Comparison of ENCODE assay signal across 8 cellular contexts in the genomic region with DNA sequence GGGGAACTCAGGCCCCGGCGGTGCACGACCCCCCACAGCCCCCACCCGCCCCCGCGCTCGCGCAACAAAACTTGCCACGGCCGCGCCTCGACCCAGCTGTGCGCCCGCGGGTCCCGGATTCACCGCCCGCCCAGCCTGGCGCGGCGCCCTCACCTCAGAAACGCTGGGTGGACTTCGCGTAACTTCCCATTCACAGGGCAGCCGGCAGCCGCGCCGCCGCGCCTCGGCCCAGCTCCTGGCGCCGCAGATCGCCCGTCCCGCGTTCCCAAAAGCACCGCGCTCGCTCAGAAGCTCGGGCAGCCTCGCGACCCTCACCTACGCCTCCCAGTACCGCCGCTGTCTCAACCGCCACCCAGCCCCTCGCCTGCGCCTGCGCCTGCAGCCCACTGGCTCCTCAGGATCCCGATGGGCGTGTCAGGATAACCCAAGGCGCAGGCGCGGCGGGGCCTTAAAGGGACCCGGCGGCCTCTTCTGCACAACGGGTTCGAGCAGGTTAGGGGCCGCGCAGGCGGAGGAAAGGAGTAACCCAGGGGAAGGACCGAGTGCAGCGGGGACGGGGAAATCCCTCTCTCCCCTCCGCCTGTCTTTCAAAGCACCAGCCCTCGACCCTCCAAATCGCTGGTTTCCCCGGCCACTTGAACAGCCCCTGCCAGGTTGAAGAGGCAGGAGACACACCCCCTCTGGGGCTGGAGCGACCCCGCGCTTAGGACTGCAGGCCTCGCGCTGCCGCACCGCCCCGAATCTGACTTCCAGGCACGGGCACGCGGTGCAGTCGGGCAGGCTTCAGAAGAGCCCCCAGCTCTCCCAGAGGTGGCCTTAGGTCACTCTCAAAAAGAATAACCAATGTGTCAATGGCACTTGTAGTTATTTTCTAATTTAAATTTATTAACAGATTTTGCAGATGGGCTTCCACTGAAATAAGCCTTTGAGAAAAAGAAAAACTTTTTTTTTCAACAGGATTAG. TPM values are rescaled to one million over a fixed set of nuclear protein-coding genes. Genes with fewer than 3 reads are reported as not detected.
DNase-seq lines count a peak whose midpoint lies in the region; ATAC-seq and TF ChIP-seq lines count a peak whose summit lies in the region.

A gene (minus strand): TSS at position 380 of the 963 bp plus-strand sequence.

- H3K27ac ChIP-seq in PC-3 (ENCODE audit: low read length) (peak within 1 kb of the TSS; percentile 39), esophagus muscularis mucosa (replicated peaks in 1 of 4) (peak within 1 kb of the TSS; percentile 55 to 84 (median 82))

- peaks cover 49% of the 10 kb centered on the region for H3K79me2 ChIP-seq in PC-3 (ENCODE audit: low read length)

- POLR2A ChIA-PET in PC-3 (lab: Charles Lee; ENCODE audit: unreplicated experiment), result no interaction called here

- no peaks in the 10 kb centered on the region for H3K9me3 ChIP-seq in PC-3 (ENCODE audit: low read length)
- H3K9me3 ChIP-seq in esophagus muscularis mucosa, result no peaks in the 10 kb centered on the region
- no peaks in the 10 kb centered on the region for H3K9me3 ChIP-seq in mucosa of stomach (ENCODE audit: control insufficient read depth, low read length)

- H3K27me3 Mint-ChIP-seq in activated T-cell treated with anti-CD3 and anti-CD28 coated beads, Interleukin-2, amount 50 U/mL, for 4 hours (ENCODE audit: low read depth), result no peaks in the 10 kb centered on the region

- H3K4me1 Mint-ChIP-seq in activated T-cell treated with anti-CD3 and anti-CD28 coated beads, Interleukin-2, amount 50 U/mL, for 4 hours (ENCODE audit: low read depth), result no peaks in the 10 kb centered on the region

- H3K4me3 ChIP-seq in Jurkat, Clone E6-1 (ENCODE audit: low read length), result peak within 1 kb of the TSS; percentile 71
- H3K4me3 ChIP-seq in PC-3 (ENCODE audit: low read length) (peak within 1 kb of the TSS; percentile 80), esophagus muscularis mucosa (peak within 1 kb of the TSS; percentile 57 to 62 (median 60)), mucosa of stomach (ENCODE audit: low read length) (peak within 1 kb of the TSS; percentile 75)

- H3F3A ChIP-seq in PC-3 (ENCODE audit: low read length, unreplicated experiment), result no peaks in the 10 kb centered on the region

- H3K36me3 Mint-ChIP-seq in activated T-cell treated with anti-CD3 and anti-CD28 coated beads, Interleukin-2, amount 50 U/mL, for 4 hours (ENCODE audit: insufficient read depth), result no peaks in the 10 kb centered on the region

- TSS peak; percentile 7 for BruUV-seq in PC-3 (replicated peaks; lab: Mats Ljungman, UMichigan)

- WGBS in esophagus muscularis mucosa, result under 1% methylated on average over 82 of the region's 82 CpGs

- DNase-seq in DMS114 treated with DMSO at 0.1 percent for 48 hours (lab: John Stamatoyannopoulos, UW; ENCODE audit: unreplicated experiment), result peak; percentile 97
- DNase-seq in Jurkat, Clone E6-1 (ENCODE audit: low read depth, low spot score), result peak; percentile 98
- DNase-seq in PC-3, result peak; percentile 100
- peak; percentile 91 for DNase-seq in activated T-cell treated with anti-CD3 and anti-CD28 coated beads, Interleukin-2, amount 50 U/mL, for 4 hours
- peak; percentile 100 for DNase-seq in esophagus muscularis mucosa (ENCODE audit: extremely low spot score)
- peak; percentile 84 to 87 for DNase-seq in stimulated activated CD8-positive, alpha-beta memory T cell treated with anti-CD3 and anti-CD28 coated beads, Interleukin-4, amount 100 ng/mL, for 4 hours (ENCODE audit: low read depth in 2 of 2, low spot score in 1 of 2)

- H3K4me2 ChIP-seq in PC-3 (ENCODE audit: low read length), result peak within 1 kb of the TSS; percentile 79

- TF ChIP-seq CTCF in PC-3 (conservative IDR thresholded peaks at IDR 0.05; ENCODE audit: low read depth, low read length), result no peak
- TF ChIP-seq CTCF in esophagus muscularis mucosa (IDR thresholded peaks at IDR 0.05), result peak in 2 of 3 experiments; percentile 24 to 55

- H4K20me1 ChIP-seq in PC-3 (ENCODE audit: low read length), result no peaks in the 10 kb centered on the region

- TF ChIP-seq EP300 in esophagus muscularis mucosa (IDR thresholded peaks at IDR 0.05), result no peak

- intact Hi-C loops in PC-3 (cut with micrococcal nuclease) (no loop called here), esophagus muscularis mucosa (cut with DNase I) (no loop called here)

- H3K9me2 ChIP-seq in PC-3 (replicated peaks; ENCODE audit: low read length), result no peaks in the 10 kb centered on the region

- no peak within 1 kb of the TSS for H3K4me3 Mint-ChIP-seq in activated T-cell treated with anti-CD3 and anti-CD28 coated beads, Interleukin-2, amount 50 U/mL, for 4 hours

- peaks cover 3% of the 10 kb centered on the region; the same call in 1 of the 2 replicates for H3K36me3 ChIP-seq in PC-3 (ENCODE audit: low read depth, low read length)
- peaks cover 2 to 14% (median 9%) of the 10 kb centered on the region in 4 donors for H3K36me3 ChIP-seq in esophagus muscularis mucosa
- no peaks in the 10 kb centered on the region for H3K36me3 ChIP-seq in mucosa of stomach (ENCODE audit: control insufficient read depth, insufficient read depth, low read length)

- TF ChIP-seq POLR2A in esophagus muscularis mucosa (IDR thresholded peaks at IDR 0.05; ENCODE audit: low read depth), result peak; percentile 49

- H3K27me3 ChIP-seq in PC-3 (ENCODE audit: low read length) (no peaks in the 10 kb centered on the region), esophagus muscularis mucosa (no peaks in the 10 kb centered on the region), mucosa of stomach (ENCODE audit: control insufficient read depth, insufficient read depth, low read length) (peaks cover 7% of the 10 kb centered on the region)

- ATAC-seq in GM21723 (IDR thresholded peaks at IDR 0.05; ENCODE audit: unreplicated experiment) (peak; percentile 91), PC-3 (peak; percentile 92)
- ATAC-seq in activated T-cell treated with anti-CD3 and anti-CD28 coated beads, Interleukin-2, amount 50 U/mL, for 4 hours, result peak; percentile 98 to 99

- peaks cover 34% of the 10 kb centered on the region for H3K4me1 ChIP-seq in PC-3 (ENCODE audit: insufficient read depth, low read length)
- H3K4me1 ChIP-seq in esophagus muscularis mucosa, result peaks cover 16 to 31% (median 27%) of the 10 kb centered on the region in 4 donors
- peaks cover 19% of the 10 kb centered on the region for H3K4me1 ChIP-seq in mucosa of stomach (ENCODE audit: control insufficient read depth, insufficient read depth, low read length)

- H2AFZ ChIP-seq in PC-3 (ENCODE audit: low read length), result peak within 1 kb of the TSS; percentile 82

- CTCF ChIA-PET in PC-3 (lab: Charles Lee), result interaction anchor here (0.8 to 2.1 kb wide), 2 partner anchors 7 to 338 kb away, joined by 3 to 7 read pairs; no protein-coding TSS in a partner anchor

- H3K9me3 Mint-ChIP-seq in activated T-cell treated with anti-CD3 and anti-CD28 coated beads, Interleukin-2, amount 50 U/mL, for 4 hours, result no peaks in the 10 kb centered on the region

- H3K9ac ChIP-seq in PC-3 (ENCODE audit: low read length), result peak within 1 kb of the TSS; percentile 81
- peak within 1 kb of the TSS; percentile 67 for H3K9ac ChIP-seq in mucosa of stomach (ENCODE audit: low read length)

RNA-seq across cellular contexts. Expression of the gene that starts here (rescaled TPM):
- polyA plus RNA-seq in Jurkat, Clone E6-1 (2012; ENCODE audit: insufficient read depth, insufficient read length), result 44.3 TPM
- 57.2 and 76.7 TPM in 2 replicates for total RNA-seq in PC-3 (2014; rRNA removed)
- 1 to 10 TPM; 4.9 to 8.4 (median 5.8) TPM for total RNA-seq in activated T-cell treated with anti-CD3 and anti-CD28 coated beads, Interleukin-2, amount 50 U/mL, for 4 hours
- 10 to 100 TPM; 16.6 to 39.2 (median 28.1) TPM for total RNA-seq in esophagus muscularis mucosa

Comparison
In these comparisons a context has a peak if more than half of its experiments do, and no peak if none do; other contexts are left out.
1. Peak in every context shown above with its lines: DNase-seq, ATAC-seq, H3K4me3 ChIP-seq and H3K27ac ChIP-seq.